ENCODE assay signal across 28 cellular contexts in genomic region chr2:143415571-143415970, GRCh38.
"Had no signal": no experiment of that assay in that cellular context is flagged by ENCODE, and none has a peak within 500 bp of the region (broad histone marks: within the 10 kb centered on the region; RNA-seq: fewer than 3 reads in every experiment).

No MANE protein-coding gene starts in this region.

- H3K4me1 ChIP-seq: colonic mucosa, esophagus muscularis mucosa, esophagus squamous epithelium, foreskin keratinocyte, gastrocnemius medialis, gastroesophageal sphincter, heart left ventricle, heart right ventricle had no signal

- H3K9me3 ChIP-seq: colonic mucosa, esophagus muscularis mucosa, esophagus squamous epithelium, gastrocnemius medialis, gastroesophageal sphincter had no signal

- ATAC-seq: effector memory CD8-positive, alpha-beta T cell; esophagus mucosa; foreskin keratinocyte; gastrocnemius medialis; gastroesophageal sphincter; heart left ventricle; heart right ventricle had no signal

- H3K79me2 ChIP-seq: hepatocyte had no signal

- H3K36me3 ChIP-seq: colonic mucosa, esophagus muscularis mucosa, esophagus squamous epithelium, gastrocnemius medialis, gastroesophageal sphincter, heart left ventricle, heart right ventricle had no signal

- DNase-seq: colonic mucosa; cortex of kidney; dermis blood vessel endothelial cell; dorsolateral prefrontal cortex; effector CD4-positive, alpha-beta T cell; effector CD8-positive, alpha-beta T cell; effector memory CD4-positive, alpha-beta T cell; effector memory CD8-positive, alpha-beta T cell; endodermal cell; erythroblast; esophagus squamous epithelium; foreskin fibroblast; foreskin keratinocyte; foreskin melanocyte; gastrocnemius medialis; glutamatergic neuron; head of caudate nucleus; heart left ventricle; heart right ventricle had no signal

- H3K27me3 ChIP-seq: colonic mucosa, esophagus muscularis mucosa, esophagus squamous epithelium, foreskin keratinocyte, gastrocnemius medialis, gastroesophageal sphincter, heart left ventricle, heart right ventricle, hepatocyte had no signal

- H3K4me3 ChIP-seq: colonic mucosa, coronary artery, dorsolateral prefrontal cortex, esophagus muscularis mucosa, esophagus squamous epithelium, gastrocnemius medialis, gastroesophageal sphincter, heart left ventricle, heart right ventricle, hepatocyte had no signal

- FAIRE-seq: colon, endothelial cell of umbilical vein, frontal cortex had no signal

- H2AFZ ChIP-seq: hepatocyte had no signal

- H3K4me2 ChIP-seq: hepatocyte had no signal

- H3K27ac ChIP-seq: colonic mucosa, coronary artery, dorsolateral prefrontal cortex, epithelial cell of prostate, esophagus muscularis mucosa, esophagus squamous epithelium, foreskin keratinocyte, gastrocnemius medialis, gastroesophageal sphincter, heart left ventricle, heart right ventricle, hepatocyte had no signal
